Comparison of ENCODE assay signal across 21 cellular contexts in the genomic region with DNA sequence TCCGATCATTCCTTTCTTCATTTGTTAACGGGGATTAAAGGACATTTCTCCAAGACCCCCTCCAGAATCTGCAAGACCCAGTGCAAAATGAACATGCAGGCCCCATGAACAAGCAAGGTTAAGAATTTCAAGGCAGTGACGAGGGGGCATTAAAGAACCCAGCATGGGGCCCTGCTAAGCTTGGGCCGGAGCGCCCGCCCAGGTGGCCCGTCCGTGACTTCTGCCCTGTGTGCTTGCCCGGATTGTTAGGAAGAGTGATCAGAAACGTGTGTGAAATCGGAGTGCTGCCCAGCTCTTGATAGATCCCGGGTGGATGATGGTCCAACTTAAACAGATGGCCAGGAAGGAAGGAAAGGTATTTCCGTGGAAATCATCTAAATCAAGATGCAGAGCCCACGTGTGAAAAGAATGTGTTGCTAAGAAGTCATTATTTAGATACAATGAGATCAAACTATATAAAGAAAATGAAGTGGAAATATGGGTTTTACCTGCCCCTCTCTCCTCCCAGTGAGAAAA.
DNase-seq lines count a peak whose midpoint lies in the region; ATAC-seq and TF ChIP-seq lines count a peak whose summit lies in the region.
"Had no signal": no experiment of that assay in that cellular context is flagged by ENCODE, and none has a peak within 500 bp of the region (broad histone marks: within the 10 kb centered on the region; RNA-seq: fewer than 3 reads in every experiment).

No MANE protein-coding gene starts in this region.

- no peak for TF ChIP-seq POLR2A in breast epithelium (IDR thresholded peaks at IDR 0.05)
- TF ChIP-seq POLR2A in tibial nerve (IDR thresholded peaks at IDR 0.05): no peak

- H3K27ac ChIP-seq in breast epithelium (peak overlapping the region; percentile 73 to 83), mammary epithelial cell (ENCODE audit: insufficient read depth, low read depth, low read length) (no peak overlapping the region), neural progenitor cell (no peak overlapping the region), tibial nerve (peak overlapping the region in 3 of 4 donors; percentile 26 to 84 (median 49)), coronary artery (peak overlapping the region in 1 of 2 donors; percentile 42)
- H3K27ac ChIP-seq: BLaER1, GM23248, SJCRH30 had no signal

- H3K9me3 Mint-ChIP-seq in neural progenitor cell: no peaks in the 10 kb centered on the region
- H3K9me3 Mint-ChIP-seq: H9 had no signal

- no peaks in the 10 kb centered on the region for H3F3A ChIP-seq in neural progenitor cell (ENCODE audit: low read depth)

- in situ Hi-C loops in mammary epithelial cell (cut with MboI; ENCODE audit: low sequenced_read_pairs in 2 of 2): no loop called here

- H3K36me3 Mint-ChIP-seq in neural progenitor cell: no peaks in the 10 kb centered on the region
- H3K36me3 Mint-ChIP-seq: CD4-positive, CD25-positive, alpha-beta regulatory T cell had no signal

- H4K20me1 ChIP-seq in mammary epithelial cell (ENCODE audit: insufficient read depth, low read length) (no peaks in the 10 kb centered on the region), neural progenitor cell (ENCODE audit: low read depth) (no peaks in the 10 kb centered on the region)
- H4K20me1 ChIP-seq: BLaER1 had no signal

- peaks cover 4% of the 10 kb centered on the region for H3K27me3 Mint-ChIP-seq in neural progenitor cell (ENCODE audit: insufficient read depth, low read depth)
- H3K27me3 Mint-ChIP-seq: CD4-positive, CD25-positive, alpha-beta regulatory T cell had no signal

- H3K27ac Mint-ChIP-seq in neural progenitor cell: no peak overlapping the region
- H3K27ac Mint-ChIP-seq: CD4-positive, CD25-positive, alpha-beta regulatory T cell; H9 had no signal

- H3K27me3 ChIP-seq in breast epithelium (no peaks in the 10 kb centered on the region), mammary epithelial cell (ENCODE audit: insufficient read depth, low read length) (no peaks in the 10 kb centered on the region), neural progenitor cell (no peaks in the 10 kb centered on the region), tibial nerve (no peaks in the 10 kb centered on the region)
- H3K27me3 ChIP-seq: BLaER1, MG63, SJCRH30 had no signal

- H3K4me3 Mint-ChIP-seq in neural progenitor cell: peak overlapping the region; percentile 2
- H3K4me3 Mint-ChIP-seq: CD4-positive, CD25-positive, alpha-beta regulatory T cell; H9 had no signal

- ATAC-seq in HG03139 (IDR thresholded peaks at IDR 0.05; ENCODE audit: unreplicated experiment): no peak
- ATAC-seq: PC-3 had no signal

- H2AFZ ChIP-seq in mammary epithelial cell (ENCODE audit: low read depth, low read length) (no peak overlapping the region), neural progenitor cell (replicated peaks) (no peak overlapping the region)
- H2AFZ ChIP-seq: GM23248 had no signal

- WGBS in mammary epithelial cell (ENCODE audit: low coverage, missing lambda C conversion rate): 85% methylated on average over 13 of the region's 14 CpGs
- 88 to 89% methylated on average over 14 of the region's 14 CpGs for WGBS in tibial nerve, 2 donors

- no peaks in the 10 kb centered on the region for H3K9me3 ChIP-seq in breast epithelium
- H3K9me3 ChIP-seq in mammary epithelial cell (replicated peaks; ENCODE audit: insufficient read depth, low read length): no peaks in the 10 kb centered on the region
- H3K9me3 ChIP-seq in neural progenitor cell (ENCODE audit: low read depth): no peaks in the 10 kb centered on the region
- H3K9me3 ChIP-seq in tibial nerve: peaks cover 0 to 2% (median 0%) of the 10 kb centered on the region in 4 donors
- H3K9me3 ChIP-seq: MG63, SJCRH30 had no signal

- H3K9ac ChIP-seq in mammary epithelial cell (ENCODE audit: insufficient read depth, low read length) (no peak overlapping the region), neural progenitor cell (no peak overlapping the region)
- H3K9ac ChIP-seq: BLaER1, GM23248 had no signal

- peaks cover 19% of the 10 kb centered on the region for H3K4me1 Mint-ChIP-seq in neural progenitor cell

- no peaks in the 10 kb centered on the region for H3K79me2 ChIP-seq in mammary epithelial cell (ENCODE audit: insufficient read depth, low read length)
- H3K79me2 ChIP-seq in neural progenitor cell (ENCODE audit: low read depth): no peaks in the 10 kb centered on the region

- CTCF ChIA-PET in mammary epithelial cell (lab: Charles Lee; ENCODE audit: low non-redundant PET) (no interaction called here), GM10248 (lab: Yijun Ruan, JAX) (no interaction called here)

- H3K36me3 ChIP-seq in breast epithelium: no peaks in the 10 kb centered on the region
- H3K36me3 ChIP-seq in mammary epithelial cell (ENCODE audit: insufficient read depth, low read length): no peaks in the 10 kb centered on the region
- no peaks in the 10 kb centered on the region for H3K36me3 ChIP-seq in neural progenitor cell
- no peaks in the 10 kb centered on the region for H3K36me3 ChIP-seq in tibial nerve
- H3K36me3 ChIP-seq: BLaER1, MG63, SJCRH30 had no signal

- no TSS peak for BruUV-seq in mammary epithelial cell (replicated peaks; lab: Mats Ljungman, UMichigan)

- H3K4me1 ChIP-seq in breast epithelium: peaks cover 0 to 3% of the 10 kb centered on the region in 2 donors
- no peaks in the 10 kb centered on the region for H3K4me1 ChIP-seq in mammary epithelial cell (ENCODE audit: insufficient read depth, low read length)
- H3K4me1 ChIP-seq in neural progenitor cell: peaks cover 12% of the 10 kb centered on the region
- H3K4me1 ChIP-seq in tibial nerve: peaks cover 0 to 31% (median 4%) of the 10 kb centered on the region in 4 donors
- H3K4me1 ChIP-seq: SJCRH30 had no signal

- H3K4me2 ChIP-seq in mammary epithelial cell (ENCODE audit: insufficient read depth, low read depth, low read length): no peak overlapping the region
- H3K4me2 ChIP-seq in neural progenitor cell: no peak overlapping the region
- H3K4me2 ChIP-seq: BLaER1 had no signal

- TF ChIP-seq CTCF in breast epithelium (IDR thresholded peaks at IDR 0.05) (no peak), mammary epithelial cell (conservative IDR thresholded peaks at IDR 0.05 in 1 of 2, IDR thresholded peaks at IDR 0.05 in 1 of 2; ENCODE audit: extremely low read depth in 1 of 2, insufficient read depth in 1 of 2, low read depth in 1 of 2, low read length in 2 of 2) (no peak), neural progenitor cell (IDR thresholded peaks at IDR 0.05) (no peak), tibial nerve (IDR thresholded peaks at IDR 0.05) (no peak), GM10248 (IDR thresholded peaks at IDR 0.05; ENCODE audit: control extremely low read depth, extremely low read depth, low read depth, missing control alignments) (no peak), coronary artery (IDR thresholded peaks at IDR 0.05) (no peak)

- DNase-seq in breast epithelium (ENCODE audit: low spot score in 2 of 2) (no peak), mammary epithelial cell (no peak), dermis microvascular lymphatic vessel endothelial cell (ENCODE audit: low read depth in 2 of 2) (peak; percentile 48 to 78), neural progenitor cell (ENCODE audit: low spot score) (no peak), tibial nerve (ENCODE audit: low spot score in 2 of 2) (no peak), GM10248 (ENCODE audit: extremely low spot score) (no peak), coronary artery (ENCODE audit: low spot score) (no peak)
- DNase-seq: CD4-positive, CD25-positive, alpha-beta regulatory T cell; H9; KG1; NCI-H2029; NCI-H446; NCI-H524 treated with DMSO at 0.1 percent for 48 hours; NCI-H774; NK-92 treated with Interleukin-12 subunit alpha and Interleukin-12 subunit beta, amount 100 ng/mL, for 24 hours; PC-3; SJCRH30 had no signal

- intact Hi-C loops in breast epithelium (cut with DNase I; ENCODE audit: low total_unique reads): no loop called here
- intact Hi-C loops in mammary epithelial cell (cut with micrococcal nuclease): no loop called here

- POLR2A ChIA-PET in GM10248 (lab: Yijun Ruan, JAX): no interaction called here

- H3K4me3 ChIP-seq in breast epithelium (no peak overlapping the region), mammary epithelial cell (replicated peaks in 1 of 3; ENCODE audit: insufficient read depth in 1 of 3, low read depth in 2 of 3, low read length in 3 of 3) (no peak overlapping the region), neural progenitor cell (no peak overlapping the region), tibial nerve (no peak overlapping the region), coronary artery (no peak overlapping the region)
- H3K4me3 ChIP-seq: BLaER1, GM23248, MG63, SJCRH30 had no signal

- dilution Hi-C loops in mammary epithelial cell (cut with HindIII; ENCODE audit: low sequenced_read_pairs): no loop called here

- TF ChIP-seq EP300 in tibial nerve (IDR thresholded peaks at IDR 0.05): no peak

Comparison
In these comparisons a context has a peak if more than half of its experiments do, and no peak if none do; other contexts are left out.
1. H3K27ac ChIP-seq: peak in breast epithelium (2 of 2) and tibial nerve (3 of 4); none in mammary epithelial cell (single experiment) and neural progenitor cell (single experiment).
2. DNase-seq: peak in dermis microvascular lymphatic vessel endothelial cell (2 of 2); none in breast epithelium (0 of 2), mammary epithelial cell (single experiment), neural progenitor cell (single experiment), tibial nerve (0 of 2), GM10248 (single experiment) and coronary artery (single experiment).